Comparison of ENCODE assay signal across 31 cellular contexts in the genomic region with DNA sequence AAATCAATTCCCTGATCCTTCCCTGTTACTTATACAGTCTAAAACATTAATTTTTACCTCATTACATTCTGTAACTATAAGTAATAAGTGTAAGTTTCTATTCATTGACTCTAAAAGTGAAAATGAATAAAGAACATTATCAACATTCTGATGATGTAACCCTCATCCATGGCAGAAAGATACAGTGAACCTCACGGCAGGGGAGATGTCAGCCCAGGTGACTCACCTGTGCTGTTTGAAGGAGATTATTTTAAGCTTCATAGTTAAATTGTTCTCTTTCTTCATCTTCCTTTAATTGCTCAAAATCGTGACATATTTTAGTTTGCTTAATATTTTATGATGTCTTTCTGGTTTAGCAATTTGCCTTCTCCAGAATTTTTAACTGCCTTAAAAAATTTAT.
"Had no signal": no experiment of that assay in that cellular context is flagged by ENCODE, and none has a peak within 500 bp of the region (broad histone marks: within the 10 kb centered on the region; RNA-seq: fewer than 3 reads in every experiment).

No MANE protein-coding gene starts in this region.

- H3K36me3 ChIP-seq: cardiac muscle cell, Peyer's patch had no signal

- H3K4me3 ChIP-seq: cardiac muscle cell, Peyer's patch had no signal

- H3K27me3 Mint-ChIP-seq: IgD-negative memory B cell had no signal

- ATAC-seq: activated CD4-positive, alpha-beta T cell treated with anti-CD3 and anti-CD28 coated beads for 36 hours; activated naive CD8-positive, alpha-beta T cell treated with anti-CD3 and anti-CD28 coated beads, Interleukin-2, amount 50 U/mL, for 24 hours; PC-3 had no signal

- H3K4me3 Mint-ChIP-seq: activated CD4-positive, alpha-beta memory T cell treated with anti-CD3 and anti-CD28 coated beads for 36 hours; activated CD4-positive, alpha-beta T cell treated with anti-CD3 and anti-CD28 coated beads for 36 hours; activated CD4-positive, alpha-beta T cell treated with anti-CD3 and anti-CD28 coated beads, Interleukin-2, amount 10 ng/mL, durations not matched to agents 7 days and 5 days; activated naive CD4-positive, alpha-beta T cell treated with anti-CD3 and anti-CD28 coated beads, Interleukin-2, amount 10 ng/mL, durations not matched to agents 7 days and 5 days; activated naive CD8-positive, alpha-beta T cell; activated naive CD8-positive, alpha-beta T cell treated with anti-CD3 and anti-CD28 coated beads, Interleukin-2, amount 50 U/mL, for 24 hours; brain; IgD-negative memory B cell; T-helper 2 cell treated with Interferon-gamma antibody and Interleukin-4, amounts not matched to agents 5 μg/mL and 100 μg/mL, for 36 hours had no signal

- FAIRE-seq: TTC549 had no signal

- H3K27ac Mint-ChIP-seq: activated CD4-positive, alpha-beta memory T cell treated with anti-CD3 and anti-CD28 coated beads for 36 hours; activated CD4-positive, alpha-beta T cell treated with anti-CD3 and anti-CD28 coated beads for 36 hours; activated CD4-positive, alpha-beta T cell treated with anti-CD3 and anti-CD28 coated beads, Interleukin-2, amount 10 ng/mL, durations not matched to agents 7 days and 5 days; activated naive CD4-positive, alpha-beta T cell treated with anti-CD3 and anti-CD28 coated beads, Interleukin-2, amount 10 ng/mL, durations not matched to agents 7 days and 5 days; activated naive CD8-positive, alpha-beta T cell; activated naive CD8-positive, alpha-beta T cell treated with anti-CD3 and anti-CD28 coated beads, Interleukin-2, amount 50 U/mL, for 24 hours; IgD-negative memory B cell; T-helper 2 cell treated with Interferon-gamma antibody and Interleukin-4, amounts not matched to agents 5 μg/mL and 100 μg/mL, for 36 hours had no signal

- H3K9me3 Mint-ChIP-seq: activated CD4-positive, alpha-beta memory T cell treated with anti-CD3 and anti-CD28 coated beads for 36 hours; activated CD4-positive, alpha-beta T cell treated with anti-CD3 and anti-CD28 coated beads, Interleukin-2, amount 10 ng/mL, durations not matched to agents 7 days and 5 days; activated naive CD4-positive, alpha-beta T cell treated with anti-CD3 and anti-CD28 coated beads, Interleukin-2, amount 10 ng/mL, durations not matched to agents 7 days and 5 days; activated naive CD8-positive, alpha-beta T cell treated with anti-CD3 and anti-CD28 coated beads, Interleukin-2, amount 50 U/mL, for 24 hours; IgD-negative memory B cell; T-helper 2 cell treated with Interferon-gamma antibody and Interleukin-4, amounts not matched to agents 5 μg/mL and 100 μg/mL, for 36 hours had no signal

- H3K9me3 ChIP-seq: Peyer's patch had no signal

- DNase-seq: activated CD4-positive, alpha-beta memory T cell treated with anti-CD3 and anti-CD28 coated beads for 36 hours; activated CD4-positive, alpha-beta T cell treated with anti-CD3 and anti-CD28 coated beads for 36 hours; activated CD4-positive, alpha-beta T cell treated with anti-CD3 and anti-CD28 coated beads, Interleukin-2, amount 10 ng/mL, durations not matched to agents 7 days and 5 days; activated CD8-positive, alpha-beta memory T cell treated with anti-CD3 and anti-CD28 coated beads, Interleukin-2, amount 50 U/mL, for 4 hours; activated effector memory CD4-positive, alpha-beta T cell treated with Interleukin-2 at 50 U/mL for 16 hours; activated naive CD4-positive, alpha-beta T cell treated with anti-CD3 and anti-CD28 coated beads, Interleukin-2, amount 10 ng/mL, durations not matched to agents 7 days and 5 days; activated naive CD8-positive, alpha-beta T cell treated with anti-CD3 and anti-CD28 coated beads, Interleukin-2, amount 50 U/mL, for 24 hours; activated T-cell treated with anti-CD3 and anti-CD28 coated beads for 4 hours; activated T-cell treated with anti-CD3 and anti-CD28 coated beads, Interleukin-2, amount 50 U/mL, for 48 hours; anterior cingulate cortex; Karpas-422; KBM-7; NCI-H1105; NCI-H1417 treated with DMSO at 0.1 percent for 48 hours; NCI-H187 treated with DMSO at 0.1 percent for 48 hours; NCI-H2081; NCI-H2171 treated with DMSO at 0.1 percent for 48 hours; NCI-H226; NCI-H446 treated with DMSO at 0.1 percent for 48 hours; NCI-H524; PC-3; Peyer's patch; Right ventricle myocardium superior; RPMI8226; SW 1271 had no signal

- H3K4me1 Mint-ChIP-seq: activated CD4-positive, alpha-beta T cell treated with anti-CD3 and anti-CD28 coated beads for 36 hours; activated CD4-positive, alpha-beta T cell treated with anti-CD3 and anti-CD28 coated beads, Interleukin-2, amount 10 ng/mL, durations not matched to agents 7 days and 5 days; activated naive CD4-positive, alpha-beta T cell treated with anti-CD3 and anti-CD28 coated beads, Interleukin-2, amount 10 ng/mL, durations not matched to agents 7 days and 5 days; activated naive CD8-positive, alpha-beta T cell treated with anti-CD3 and anti-CD28 coated beads, Interleukin-2, amount 50 U/mL, for 24 hours; brain had no signal

- H3K27ac ChIP-seq: cardiac muscle cell, Peyer's patch had no signal

- H3K36me3 Mint-ChIP-seq: activated CD4-positive, alpha-beta memory T cell treated with anti-CD3 and anti-CD28 coated beads for 36 hours; activated naive CD4-positive, alpha-beta T cell treated with anti-CD3 and anti-CD28 coated beads, Interleukin-2, amount 10 ng/mL, durations not matched to agents 7 days and 5 days; activated naive CD8-positive, alpha-beta T cell; brain; IgD-negative memory B cell had no signal

- H3K27me3 ChIP-seq: cardiac muscle cell, Peyer's patch had no signal
